1 cellular context compared by ENCODE assay signal in the genomic region with DNA sequence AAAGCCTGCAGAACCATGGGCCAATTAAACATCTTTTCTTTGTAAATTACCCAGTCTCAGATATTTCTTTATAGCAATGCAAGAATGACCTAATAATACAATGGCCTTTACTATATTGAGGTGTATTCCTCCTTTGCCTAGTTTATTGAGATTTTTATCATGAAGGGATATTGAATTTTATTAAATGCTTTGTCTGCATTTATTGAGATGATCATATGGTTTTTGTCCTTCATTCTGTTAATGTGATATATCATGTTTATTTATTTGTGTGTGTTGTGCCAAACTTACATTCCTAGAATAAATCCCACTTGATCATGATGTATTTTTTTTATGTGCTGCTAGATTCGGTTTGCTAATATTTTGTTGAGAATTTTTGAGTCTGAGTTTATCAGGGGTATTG.
TF ChIP-seq lines count a peak whose summit lies in the region.

No MANE protein-coding gene starts in this region.

TF ChIP-seq in K562, 482 proteins besides CTCF, POLR2A, EP300 and RAD21 (continued from another document):
- TF ChIP-seq, protein P1, sequence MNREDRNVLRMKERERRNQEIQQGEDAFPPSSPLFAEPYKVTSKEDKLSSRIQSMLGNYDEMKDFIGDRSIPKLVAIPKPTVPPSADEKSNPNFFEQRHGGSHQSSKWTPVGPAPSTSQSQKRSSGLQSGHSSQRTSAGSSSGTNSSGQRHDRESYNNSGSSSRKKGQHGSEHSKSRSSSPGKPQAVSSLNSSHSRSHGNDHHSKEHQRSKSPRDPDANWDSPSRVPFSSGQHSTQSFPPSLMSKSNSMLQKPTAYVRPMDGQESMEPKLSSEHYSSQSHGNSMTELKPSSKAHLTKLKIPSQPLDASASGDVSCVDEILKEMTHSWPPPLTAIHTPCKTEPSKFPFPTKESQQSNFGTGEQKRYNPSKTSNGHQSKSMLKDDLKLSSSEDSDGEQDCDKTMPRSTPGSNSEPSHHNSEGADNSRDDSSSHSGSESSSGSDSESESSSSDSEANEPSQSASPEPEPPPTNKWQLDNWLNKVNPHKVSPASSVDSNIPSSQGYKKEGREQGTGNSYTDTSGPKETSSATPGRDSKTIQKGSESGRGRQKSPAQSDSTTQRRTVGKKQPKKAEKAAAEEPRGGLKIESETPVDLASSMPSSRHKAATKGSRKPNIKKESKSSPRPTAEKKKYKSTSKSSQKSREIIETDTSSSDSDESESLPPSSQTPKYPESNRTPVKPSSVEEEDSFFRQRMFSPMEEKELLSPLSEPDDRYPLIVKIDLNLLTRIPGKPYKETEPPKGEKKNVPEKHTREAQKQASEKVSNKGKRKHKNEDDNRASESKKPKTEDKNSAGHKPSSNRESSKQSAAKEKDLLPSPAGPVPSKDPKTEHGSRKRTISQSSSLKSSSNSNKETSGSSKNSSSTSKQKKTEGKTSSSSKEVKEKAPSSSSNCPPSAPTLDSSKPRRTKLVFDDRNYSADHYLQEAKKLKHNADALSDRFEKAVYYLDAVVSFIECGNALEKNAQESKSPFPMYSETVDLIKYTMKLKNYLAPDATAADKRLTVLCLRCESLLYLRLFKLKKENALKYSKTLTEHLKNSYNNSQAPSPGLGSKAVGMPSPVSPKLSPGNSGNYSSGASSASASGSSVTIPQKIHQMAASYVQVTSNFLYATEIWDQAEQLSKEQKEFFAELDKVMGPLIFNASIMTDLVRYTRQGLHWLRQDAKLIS (CRISPR knock-in tag; IDR thresholded peaks at IDR 0.05), result no peak
- TF ChIP-seq NCOR1 (IDR thresholded peaks at IDR 0.05) (no peak), HMG20A (CRISPR knock-in tag; conservative IDR thresholded peaks at IDR 0.05) (no peak), FOXJ2 (tag; IDR thresholded peaks at IDR 0.05) (no peak), ZKSCAN8 (CRISPR knock-in tag; IDR thresholded peaks at IDR 0.05) (no peak), C11orf30 (IDR thresholded peaks at IDR 0.05; ENCODE audit: low read depth) (peak; percentile 57; the same call in 1 of the 2 replicates), SETDB1 (IDR thresholded peaks at IDR 0.05; ENCODE audit: low read length) (no peak), NR4A1 (CRISPR knock-in tag; IDR thresholded peaks at IDR 0.05) (no peak), NR4A1 (tag; IDR thresholded peaks at IDR 0.05) (no peak), ZNF75A (CRISPR knock-in tag; IDR thresholded peaks at IDR 0.05) (no peak)
- TF ChIP-seq, protein P2, sequence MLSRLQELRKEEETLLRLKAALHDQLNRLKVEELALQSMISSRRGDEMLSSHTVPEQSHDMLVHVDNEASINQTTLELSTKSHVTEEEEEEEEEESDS (CRISPR knock-in tag; IDR thresholded peaks at IDR 0.05), result no peak
- TF ChIP-seq, protein P3, sequence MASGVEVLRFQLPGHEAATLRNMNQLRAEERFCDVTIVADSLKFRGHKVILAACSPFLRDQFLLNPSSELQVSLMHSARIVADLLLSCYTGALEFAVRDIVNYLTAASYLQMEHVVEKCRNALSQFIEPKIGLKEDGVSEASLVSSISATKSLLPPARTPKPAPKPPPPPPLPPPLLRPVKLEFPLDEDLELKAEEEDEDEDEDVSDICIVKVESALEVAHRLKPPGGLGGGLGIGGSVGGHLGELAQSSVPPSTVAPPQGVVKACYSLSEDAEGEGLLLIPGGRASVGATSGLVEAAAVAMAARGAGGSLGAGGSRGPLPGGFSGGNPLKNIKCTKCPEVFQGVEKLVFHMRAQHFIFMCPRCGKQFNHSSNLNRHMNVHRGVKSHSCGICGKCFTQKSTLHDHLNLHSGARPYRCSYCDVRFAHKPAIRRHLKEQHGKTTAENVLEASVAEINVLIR (CRISPR knock-in tag; IDR thresholded peaks at IDR 0.05), result no peak
TF ChIP-seq in K562: peak in this region for 2.
